ENCODE assay signal across 20 cellular contexts in genomic region chr20:57526885-57527566, GRCh38. TPM values are rescaled to one million over a fixed set of nuclear protein-coding genes. Genes with fewer than 3 reads are reported as not detected.
DNase-seq lines count a peak whose midpoint lies in the region; ATAC-seq, FAIRE-seq and TF ChIP-seq lines count a peak whose summit lies in the region.
"Had no signal": no experiment of that assay in that cellular context is flagged by ENCODE, and none has a peak within 500 bp of the region (broad histone marks: within the 10 kb centered on the region; RNA-seq: fewer than 3 reads in every experiment).

No MANE protein-coding gene starts in this region.

- in situ Hi-C loops in HepG2 (cut with HindIII; ENCODE audit: extremely low pct_ligation_motif_present, low pct_unique_long_range_greater_than_20kb) (no loop called here), brain microvascular endothelial cell (cut with HindIII; ENCODE audit: low pct_ligation_motif_present, low sequenced_read_pairs) (no loop called here)

- H3K23me2 ChIP-seq in H9 (ENCODE audit: insufficient read length, low read depth, low read length, poor library complexity, severe bottlenecking) = no peaks in the 10 kb centered on the region

- CTCF ChIA-PET in WTC11 (lab: Charles Lee) (interaction anchor here (0.6 to 1.6 kb wide), 10 partner anchors 9 to 66 kb away, joined by 3 to 6 read pairs (median 4); partner anchors contain the start of gene PCK1), HepG2 (lab: Yijun Ruan, JAX; ENCODE audit: low intra/inter-chr PET ratio, low total read pairs) (interaction anchor here (1.3 to 5.7 kb wide), 5 partner anchors 13 to 66 kb away, joined by 4 to 140 read pairs (median 12); no protein-coding TSS in a partner anchor)

- peaks cover 2% of the 10 kb centered on the region; the same call in 1 of the 2 replicates for H3K27me3 Mint-ChIP-seq in H9 (ENCODE audit: low read depth)
- H3K27me3 Mint-ChIP-seq in WTC11 (ENCODE audit: low read depth) = no peaks in the 10 kb centered on the region
- H3K27me3 Mint-ChIP-seq in stimulated activated naive B cell treated with anti-CD40 and anti-IgM and Interleukin-4, amounts not matched to agents 10 μg/mL and 1 μg/mL and 100 μg/mL, for 72 hours = peaks cover 0 to 9% of the 10 kb centered on the region in 2 donors

- no peak overlapping the region for H4K91ac ChIP-seq in H9 (ENCODE audit: insufficient read length, low read depth, low read length)

- intact Hi-C loops in HepG2 (cut with micrococcal nuclease; ENCODE audit: unreplicated experiment) = no loop called here

- H3K79me2 ChIP-seq in H9 (ENCODE audit: insufficient read depth, low read length) = no peaks in the 10 kb centered on the region
- no peaks in the 10 kb centered on the region for H3K79me2 ChIP-seq in HepG2 (ENCODE audit: insufficient read depth, low read length)

- no peak overlapping the region for H3K14ac ChIP-seq in H9 (ENCODE audit: insufficient read depth, low read length)

- H2BK20ac ChIP-seq in H9 (ENCODE audit: low read depth, low read length, poor library complexity, severe bottlenecking) = no peak overlapping the region

- TF ChIP-seq EP300 in HepG2 (IDR thresholded peaks at IDR 0.05; ENCODE audit: low read depth in 2 of 2, low read length in 2 of 2) (no peak), HepG2 (CRISPR knock-in tag; IDR thresholded peaks at IDR 0.05; ENCODE audit: borderline replicate concordance) (no peak)

- H3K36me3 Mint-ChIP-seq in H9 (ENCODE audit: insufficient read depth in 1 of 3, low read depth in 3 of 3) (no peaks in the 10 kb centered on the region), WTC11 (no peaks in the 10 kb centered on the region)
- no peaks in the 10 kb centered on the region for H3K36me3 Mint-ChIP-seq in stimulated activated naive B cell treated with anti-CD40 and anti-IgM and Interleukin-4, amounts not matched to agents 10 μg/mL and 1 μg/mL and 100 μg/mL, for 72 hours
- H3K36me3 Mint-ChIP-seq: CD14-positive monocyte had no signal

- TF ChIP-seq RAD21 in HepG2 (CRISPR knock-in tag; IDR thresholded peaks at IDR 0.05) = no peak

- no peaks in the 10 kb centered on the region for H3K9me3 Mint-ChIP-seq in H9
- H3K9me3 Mint-ChIP-seq in WTC11 = no peaks in the 10 kb centered on the region
- H3K9me3 Mint-ChIP-seq in stimulated activated naive B cell treated with anti-CD40 and anti-IgM and Interleukin-4, amounts not matched to agents 10 μg/mL and 1 μg/mL and 100 μg/mL, for 72 hours = no peaks in the 10 kb centered on the region

- no peaks in the 10 kb centered on the region for H3K27me3 ChIP-seq in H9 (ENCODE audit: insufficient read depth, low read length)
- peaks cover 2 to 16% of the 10 kb centered on the region in 2 experiments; a peak in 2 of 5 replicates for H3K27me3 ChIP-seq in HepG2 (ENCODE audit: control insufficient read depth in 1 of 2, insufficient read depth in 2 of 2, low read length in 2 of 2)
- H3K27me3 ChIP-seq in brain microvascular endothelial cell (replicated peaks) = no peaks in the 10 kb centered on the region

- no peak overlapping the region for H4K5ac ChIP-seq in H9 (ENCODE audit: insufficient read length, low read depth, low read length)

- TF ChIP-seq POLR2A in HepG2 (IDR thresholded peaks at IDR 0.05; ENCODE audit: insufficient read depth in 1 of 2, low read depth in 2 of 2, low read length in 2 of 2) = no peak

- POLR2A ChIA-PET in WTC11 (lab: Charles Lee) (interaction anchor here (0.6 kb wide), 1 partner anchor 42 kb away, joined by 3 read pairs; no protein-coding TSS in a partner anchor), HepG2 (lab: Yijun Ruan, JAX) (interaction anchor here (0.7 to 2.1 kb wide), 9 partner anchors 20 to 63 kb away, joined by 3 to 27 read pairs (median 4); partner anchors contain the start of gene PCK1)

- no peak overlapping the region for H3K27ac ChIP-seq in H9 (ENCODE audit: insufficient read length, low read depth, low read length)
- H3K27ac ChIP-seq in HepG2 (ENCODE audit: extremely low read length, insufficient read depth, low read length) = peak overlapping the region; percentile 15
- H3K27ac ChIP-seq in brain microvascular endothelial cell = no peak overlapping the region

- H2BK12ac ChIP-seq in H9 (ENCODE audit: insufficient read length, low read depth, low read length) = no peak overlapping the region

- H3K27ac Mint-ChIP-seq in H9 = peak overlapping the region; percentile 24 to 85 (median 37); a peak in 2 of 7 replicates
- H3K27ac Mint-ChIP-seq in WTC11 = no peak overlapping the region
- H3K27ac Mint-ChIP-seq in stimulated activated naive B cell treated with anti-CD40 and anti-IgM and Interleukin-4, amounts not matched to agents 10 μg/mL and 1 μg/mL and 100 μg/mL, for 72 hours = no peak overlapping the region

- H3K36me3 ChIP-seq in HepG2 (replicated peaks in 1 of 2; ENCODE audit: control insufficient read depth in 1 of 2, insufficient read depth in 2 of 2, low read length in 2 of 2) (no peaks in the 10 kb centered on the region), brain microvascular endothelial cell (replicated peaks) (no peaks in the 10 kb centered on the region)

- BruUV-seq in HepG2 (replicated peaks; lab: Mats Ljungman, UMichigan) = no TSS peak

- ATAC-seq in WTC11 (peak; percentile 16; the same call in 1 of the 2 replicates), HepG2 (peak; percentile 52), omental fat pad (ENCODE audit: low FRiP score) (peak; percentile 26)
- ATAC-seq in stimulated activated naive B cell treated with anti-CD40 and anti-IgM and Interleukin-4, amounts not matched to agents 10 μg/mL and 1 μg/mL and 100 μg/mL, for 72 hours (replicated peaks) = no peak

- H2AFZ ChIP-seq in H9 (ENCODE audit: low read length) (no peak overlapping the region), HepG2 (ENCODE audit: low read length) (no peak overlapping the region)

- no peak overlapping the region for H3K4me2 ChIP-seq in H9 (ENCODE audit: insufficient read depth, insufficient read length, low read length)
- peak overlapping the region; percentile 71 for H3K4me2 ChIP-seq in HepG2 (ENCODE audit: low read depth, low read length)

- H3K9me3 ChIP-seq in H9 (ENCODE audit: control insufficient read depth, low read depth, low read length) (no peaks in the 10 kb centered on the region), HepG2 (ENCODE audit: low read length) (no peaks in the 10 kb centered on the region)

- no peak overlapping the region for H4K8ac ChIP-seq in H9 (replicated peaks; ENCODE audit: insufficient read length, low read depth, low read length)

- H3T11ph ChIP-seq in H9 (ENCODE audit: low read length) = no peak overlapping the region

- no peak overlapping the region for H3K56ac ChIP-seq in H9 (ENCODE audit: insufficient read length, low read depth, low read length)

- H3K23ac ChIP-seq in H9 (ENCODE audit: insufficient read length, low read depth, low read length) = no peak overlapping the region

- TF ChIP-seq CTCF in H9 (conservative IDR thresholded peaks at IDR 0.05) (peak; percentile 43; the same call in 2 of the 3 replicates), WTC11 (IDR thresholded peaks at IDR 0.05) (peak; percentile 44; the same call in 1 of the 2 replicates), HepG2 (CRISPR knock-in tag; IDR thresholded peaks at IDR 0.05) (no peak; the same call in 1 of the 2 replicates), omental fat pad (IDR thresholded peaks at IDR 0.05) (no peak), brain microvascular endothelial cell (IDR thresholded peaks at IDR 0.05; ENCODE audit: low read depth, low read length, missing control alignments) (no peak)

- H3K4me3 ChIP-seq in HepG2 (replicated peaks in 1 of 3; ENCODE audit: insufficient read depth in 1 of 3, low read depth in 2 of 3, low read length in 3 of 3) (peak overlapping the region in 2 of 3 experiments; percentile 5 to 45; a peak in 1 of 6 replicates), brain microvascular endothelial cell (ENCODE audit: low read depth, low read length) (no peak overlapping the region)

- H2BK15ac ChIP-seq in H9 (ENCODE audit: low read depth, low read length) = no peak overlapping the region

- H2AK5ac ChIP-seq in H9 (ENCODE audit: insufficient read length, low read length) = no peak overlapping the region

- no peak overlapping the region for H3K9ac ChIP-seq in H9 (ENCODE audit: extremely low read depth, insufficient read length, low read length)
- H3K9ac ChIP-seq in HepG2 (ENCODE audit: insufficient read depth, low read depth, low read length) = no peak overlapping the region; the same call in 1 of the 2 replicates

- WGBS in H9 (ENCODE audit: extremely low coverage, insufficient read length, low lambda C conversion rate) = no CpG with 5 or more reads among the region's 24 CpGs
- WGBS in HepG2 (ENCODE audit: low lambda C conversion rate) = 23% methylated on average over 24 of the region's 24 CpGs

- peak overlapping the region; percentile 11 for H3K18ac ChIP-seq in H9 (ENCODE audit: insufficient read length, low read depth, low read length)

- no peak overlapping the region for H3K4ac ChIP-seq in H9 (ENCODE audit: low read depth, low read length)

- no peak overlapping the region for H2BK120ac ChIP-seq in H9 (ENCODE audit: low read depth, low read length, poor library complexity, severe bottlenecking)

- no peak overlapping the region for H3K4me3 Mint-ChIP-seq in H9
- no peak overlapping the region for H3K4me3 Mint-ChIP-seq in WTC11
- no peak overlapping the region for H3K4me3 Mint-ChIP-seq in stimulated activated naive B cell treated with anti-CD40 and anti-IgM and Interleukin-4, amounts not matched to agents 10 μg/mL and 1 μg/mL and 100 μg/mL, for 72 hours
- H3K4me3 Mint-ChIP-seq: CD14-positive monocyte had no signal

- H3K4me1 Mint-ChIP-seq in H9 = peaks cover 24 to 27% of the 10 kb centered on the region in 2 experiments
- peaks cover 24% of the 10 kb centered on the region for H3K4me1 Mint-ChIP-seq in WTC11
- H3K4me1 Mint-ChIP-seq in stimulated activated naive B cell treated with anti-CD40 and anti-IgM and Interleukin-4, amounts not matched to agents 10 μg/mL and 1 μg/mL and 100 μg/mL, for 72 hours = peaks cover 0 to 3% of the 10 kb centered on the region in 2 donors
- H3K4me1 Mint-ChIP-seq: CD14-positive monocyte had no signal

- H4K20me1 ChIP-seq in H9 (ENCODE audit: control insufficient read depth, insufficient read depth, insufficient read length) (no peaks in the 10 kb centered on the region), HepG2 (ENCODE audit: insufficient read depth, low read length) (no peaks in the 10 kb centered on the region)

- no peak overlapping the region for H2BK5ac ChIP-seq in H9 (ENCODE audit: insufficient read length, low read length)

- H3K4me1 ChIP-seq in H9 (ENCODE audit: insufficient read depth, low read length) = no peaks in the 10 kb centered on the region; the same call in 1 of the 2 replicates
- H3K4me1 ChIP-seq in HepG2 (ENCODE audit: insufficient read depth, low read length) = peaks cover 53% of the 10 kb centered on the region

- FAIRE-seq in HepG2 (lab: Jason Lieb, UNC) = no peak

- DNase-seq in H9 (no peak), WTC11 (ENCODE audit: low spot score) (no peak), HepG2 (ENCODE audit: low spot score) (no peak), omental fat pad (ENCODE audit: low spot score) (no peak), brain microvascular endothelial cell (no peak)
- no peak for DNase-seq in stimulated activated naive B cell treated with anti-CD40 and anti-IgM and Interleukin-4, amounts not matched to agents 10 μg/mL and 1 μg/mL and 100 μg/mL, for 72 hours
- DNase-seq in stimulated activated CD8-positive, alpha-beta memory T cell treated with anti-CD3 and anti-CD28 coated beads, Interleukin-4, amount 100 ng/mL, for 48 hours = no peak
- DNase-seq: DMS79 treated with DMSO at 0.1 percent for 48 hours; HCEC 1CT; KG1; MV-4-11; NCI-H1417; NCI-H187; NCI-H2107; NCI-H510A; NCI-H748 treated with DMSO at 0.1 percent for 48 hours; NK-92 treated with Interleukin-12 subunit alpha and Interleukin-12 subunit beta, amount 100 ng/mL, for 24 hours; SHP77 treated with DMSO at 0.1 percent for 48 hours had no signal

- no peaks in the 10 kb centered on the region for H3K79me1 ChIP-seq in H9 (ENCODE audit: insufficient read depth, low read depth, low read length, poor library complexity, severe bottlenecking)

RNA-seq across cellular contexts. Expression of gene CTCFL, which starts 2.1 kb away (rescaled TPM):
- total RNA-seq in H9 (2021) = 0.79 and 0.90 TPM in 2 replicates
- 0.70 to 2.6 TPM (median 2.4 TPM) in 3 replicates for total RNA-seq in WTC11 (2021)
- not detected in 2 replicates for total RNA-seq in HepG2 (2016; rRNA removed; fragmentation: Illumina TruSeq; extraction: Trizol)
- not detected in 2 replicates for total RNA-seq in HepG2 (2016; cell fraction: cytosol; rRNA removed; fragmentation: Illumina TruSeq; extraction: Trizol; ENCODE audit: low read depth)
- not detected in 2 replicates for total RNA-seq in HepG2 (2016; cell fraction: insoluble cytoplasmic fraction; rRNA removed; fragmentation: Illumina TruSeq; extraction: Trizol)
- not detected in 2 replicates for total RNA-seq in HepG2 (2016; cell fraction: membrane; rRNA removed; fragmentation: Illumina TruSeq; extraction: Trizol)
- total RNA-seq in HepG2 (2016; cell fraction: nucleus; rRNA removed; fragmentation: Illumina TruSeq; extraction: Trizol) = not detected in 2 replicates
- polyA plus RNA-seq in HepG2 (2011; rRNA removed) = 0.04 and 0.05 TPM in 2 replicates
- 0.03 TPM in 1 of 2 replicates, not detected in the other for polyA plus RNA-seq in HepG2 (2011; cell fraction: cytosol; rRNA removed)
- not detected in 2 replicates for polyA plus RNA-seq in HepG2 (2011; cell fraction: nucleus; rRNA removed)
- polyA plus RNA-seq in HepG2 (2012) = 0.13 and 0.42 TPM in 2 replicates
- not detected in 2 replicates for polyA plus RNA-seq in HepG2 (2016; cell fraction: cytosol; fragmentation: Illumina TruSeq; extraction: Trizol; ENCODE audit: low read depth)
- polyA plus RNA-seq in HepG2 (2016; cell fraction: insoluble cytoplasmic fraction; fragmentation: Illumina TruSeq; extraction: Trizol; ENCODE audit: low read depth) = not detected in 2 replicates
- not detected in 2 replicates for polyA plus RNA-seq in HepG2 (2016; cell fraction: membrane; fragmentation: Illumina TruSeq; extraction: Trizol; ENCODE audit: low read depth)
- polyA plus RNA-seq in HepG2 (2016; cell fraction: nucleus; fragmentation: Illumina TruSeq; extraction: Trizol; ENCODE audit: insufficient read depth, low read depth) = not detected in 2 replicates
- polyA minus RNA-seq in HepG2 (2011; rRNA and poly(A)+ RNA removed; ENCODE audit: low replicate concordance) = 0.22 and 0.26 TPM in 2 replicates
- polyA minus RNA-seq in HepG2 (2011; cell fraction: cytosol; rRNA and poly(A)+ RNA removed) = not detected in 2 replicates
- not detected in 2 replicates for polyA minus RNA-seq in HepG2 (2011; cell fraction: nucleus; rRNA and poly(A)+ RNA removed)
- total RNA-seq in omental fat pad = not detected
- total RNA-seq: RPMI7951 had no signal
- polyA plus RNA-seq: CD14-positive monocyte had no signal

RNA-seq across cellular contexts. Expression of gene PCK1, which starts 33.9 kb away (rescaled TPM):
- total RNA-seq in H9 (2021) = not detected in 2 replicates
- 0.17 to 0.30 TPM (median 0.21 TPM) in 3 replicates for total RNA-seq in WTC11 (2021)
- 5.4 and 12.6 TPM in 2 replicates for total RNA-seq in HepG2 (2016; rRNA removed; fragmentation: Illumina TruSeq; extraction: Trizol)
- 3.7 TPM in 2 replicates for total RNA-seq in HepG2 (2016; cell fraction: cytosol; rRNA removed; fragmentation: Illumina TruSeq; extraction: Trizol; ENCODE audit: low read depth)
- 5.2 and 15.5 TPM in 2 replicates for total RNA-seq in HepG2 (2016; cell fraction: insoluble cytoplasmic fraction; rRNA removed; fragmentation: Illumina TruSeq; extraction: Trizol)
- 3.3 and 3.9 TPM in 2 replicates for total RNA-seq in HepG2 (2016; cell fraction: membrane; rRNA removed; fragmentation: Illumina TruSeq; extraction: Trizol)
- total RNA-seq in HepG2 (2016; cell fraction: nucleus; rRNA removed; fragmentation: Illumina TruSeq; extraction: Trizol) = 23.9 and 29.1 TPM in 2 replicates
- polyA plus RNA-seq in HepG2 (2011; rRNA removed) = 6.5 and 19.5 TPM in 2 replicates
- polyA plus RNA-seq in HepG2 (2011; cell fraction: cytosol; rRNA removed) = 2.9 and 9.4 TPM in 2 replicates
- 21.5 and 61.9 TPM in 2 replicates for polyA plus RNA-seq in HepG2 (2011; cell fraction: nucleus; rRNA removed)
- 220 and 303 TPM in 2 replicates for polyA plus RNA-seq in HepG2 (2012)
- 0.43 and 0.67 TPM in 2 replicates for polyA plus RNA-seq in HepG2 (2016; cell fraction: cytosol; fragmentation: Illumina TruSeq; extraction: Trizol; ENCODE audit: low read depth)
- 5.0 and 5.7 TPM in 2 replicates for polyA plus RNA-seq in HepG2 (2016; cell fraction: insoluble cytoplasmic fraction; fragmentation: Illumina TruSeq; extraction: Trizol; ENCODE audit: low read depth)
- polyA plus RNA-seq in HepG2 (2016; cell fraction: membrane; fragmentation: Illumina TruSeq; extraction: Trizol; ENCODE audit: low read depth) = 0.71 and 0.72 TPM in 2 replicates
- polyA plus RNA-seq in HepG2 (2016; cell fraction: nucleus; fragmentation: Illumina TruSeq; extraction: Trizol; ENCODE audit: insufficient read depth, low read depth) = 17.4 and 17.7 TPM in 2 replicates
- polyA minus RNA-seq in HepG2 (2011; rRNA and poly(A)+ RNA removed; ENCODE audit: low replicate concordance) = 0.12 and 22.5 TPM in 2 replicates
- 7.7 and 23.7 TPM in 2 replicates for polyA minus RNA-seq in HepG2 (2011; cell fraction: cytosol; rRNA and poly(A)+ RNA removed)
- polyA minus RNA-seq in HepG2 (2011; cell fraction: nucleus; rRNA and poly(A)+ RNA removed) = 39.8 and 149 TPM in 2 replicates
- 100 to 1,000 TPM; 103 to 386 (median 203) TPM for total RNA-seq in omental fat pad
- total RNA-seq: RPMI7951 had no signal
- polyA plus RNA-seq: CD14-positive monocyte had no signal

Comparison
In these comparisons a context has a peak if more than half of its experiments do, and no peak if none do; other contexts are left out.
1. H3K27ac Mint-ChIP-seq: peak in H9 (3 of 3); none in WTC11 (single experiment) and stimulated activated naive B cell treated with anti-CD40 and anti-IgM and Interleukin-4, amounts not matched to agents 10 μg/mL and 1 μg/mL and 100 μg/mL, for 72 hours (single experiment).
2. CTCF ChIP-seq: peak in H9 (single experiment) and WTC11 (single experiment); none in HepG2 (single experiment), omental fat pad (0 of 3) and brain microvascular endothelial cell (single experiment).
3. ATAC-seq: peak in WTC11 (single experiment), HepG2 (single experiment) and omental fat pad (single experiment); none in stimulated activated naive B cell treated with anti-CD40 and anti-IgM and Interleukin-4, amounts not matched to agents 10 μg/mL and 1 μg/mL and 100 μg/mL, for 72 hours (0 of 2).